Comparison of ENCODE assay signal across 12 cellular contexts in the genomic region with DNA sequence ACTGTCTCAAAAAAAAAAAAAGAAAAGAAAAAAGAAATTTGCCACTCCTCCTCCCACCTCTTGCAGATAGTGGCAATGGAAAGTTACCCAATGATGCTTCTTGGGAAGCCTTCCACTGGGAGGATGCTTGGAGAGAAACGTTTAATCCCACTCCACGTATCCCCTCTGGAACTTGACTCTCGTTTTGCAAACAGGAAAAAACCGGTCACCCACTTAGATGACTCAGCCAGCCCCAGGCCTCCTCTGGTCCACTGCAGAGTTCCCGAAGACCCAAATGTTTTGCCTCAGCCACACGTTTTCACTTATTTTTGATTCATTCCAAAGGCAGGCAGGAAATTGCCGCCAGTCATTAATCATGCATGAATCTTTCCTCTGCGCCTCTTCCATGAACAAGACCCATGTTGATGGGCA. TPM values are rescaled to one million over a fixed set of nuclear protein-coding genes. Genes with fewer than 3 reads are reported as not detected.
DNase-seq lines count a peak whose midpoint lies in the region; ATAC-seq and TF ChIP-seq lines count a peak whose summit lies in the region.
"Had no signal": no experiment of that assay in that cellular context is flagged by ENCODE, and none has a peak within 500 bp of the region (broad histone marks: within the 10 kb centered on the region; RNA-seq: fewer than 3 reads in every experiment).

No MANE protein-coding gene starts in this region.

- TF ChIP-seq CTCF in Panc1 (IDR thresholded peaks at IDR 0.05) (no peak), epithelial cell of esophagus (IDR thresholded peaks at IDR 0.05; ENCODE audit: insufficient read depth, low read depth, low read length, missing control alignments) (no peak), nephron progenitor cell (IDR thresholded peaks at IDR 0.05) (no peak)

- H3K27me3 Mint-ChIP-seq in nephron progenitor cell (ENCODE audit: low read depth, poor library complexity), result peaks cover 5% of the 10 kb centered on the region
- H3K27me3 Mint-ChIP-seq: activated B cell treated with CpG ODN at 0.5 μM for 24 hours had no signal

- intact Hi-C loops in Panc1 (cut with micrococcal nuclease; ENCODE audit: unreplicated experiment), result no loop called here
- intact Hi-C loops in sciatic nerve (cut with DNase I), result no loop called here

- H3K4me3 ChIP-seq in Panc1 (ENCODE audit: low read depth in 2 of 2, low read length in 2 of 2) (no peak overlapping the region), epithelial cell of esophagus (ENCODE audit: low read length) (no peak overlapping the region)
- H3K4me3 ChIP-seq: right atrium auricular region had no signal

- DNase-seq in Caki2 (ENCODE audit: low read depth) (peak; percentile 84), Panc1 (ENCODE audit: low read depth, low spot score) (no peak), epithelial cell of esophagus (ENCODE audit: low read depth) (peak; percentile 92), nephron progenitor cell (no peak), NCI-H82 treated with DMSO at 0.1 percent for 48 hours (lab: John Stamatoyannopoulos, UW; ENCODE audit: unreplicated experiment) (no peak), Kasumi-1 (lab: John Stamatoyannopoulos, UW) (no peak), sciatic nerve (ENCODE audit: low spot score) (no peak), NCI-H2196 (lab: John Stamatoyannopoulos, UW; ENCODE audit: unreplicated experiment) (no peak)
- DNase-seq: activated B cell treated with CpG ODN at 0.5 μM for 24 hours; effector memory CD8-positive, alpha-beta T cell; MV-4-11 had no signal

- no peaks in the 10 kb centered on the region for H3K27me3 ChIP-seq in Panc1 (ENCODE audit: control insufficient read depth, insufficient read depth, low read length)
- H3K27me3 ChIP-seq: right atrium auricular region had no signal

- peak; percentile 39; the same call in 1 of the 2 replicates for ATAC-seq in Panc1
- ATAC-seq in sciatic nerve, result no peak
- ATAC-seq: effector memory CD8-positive, alpha-beta T cell had no signal

- H3K36me3 ChIP-seq in Panc1 (ENCODE audit: control insufficient read depth, insufficient read depth, low read length), result no peaks in the 10 kb centered on the region
- H3K36me3 ChIP-seq: right atrium auricular region had no signal

- H3K27ac Mint-ChIP-seq in nephron progenitor cell, result peak overlapping the region; percentile 65
- H3K27ac Mint-ChIP-seq: activated B cell treated with CpG ODN at 0.5 μM for 24 hours had no signal

- no peak overlapping the region for H3K27ac ChIP-seq in Panc1 (ENCODE audit: low read length)
- H3K27ac ChIP-seq: right atrium auricular region had no signal

- no TSS peak for BruUV-seq in Panc1 (replicated peaks; lab: Mats Ljungman, UMichigan)

- in situ Hi-C loops in Caki2 (cut with HindIII; ENCODE audit: low pct_unique_long_range_greater_than_20kb, low sequenced_read_pairs), result no loop called here
- in situ Hi-C loops in Panc1 (cut with HindIII; ENCODE audit: low pct_unique_long_range_greater_than_20kb, low sequenced_read_pairs), result no loop called here

- no peaks in the 10 kb centered on the region for H3K9me3 ChIP-seq in Panc1 (ENCODE audit: control insufficient read depth, insufficient read depth, low read depth, low read length)
- H3K9me3 ChIP-seq: right atrium auricular region had no signal

- POLR2A ChIA-PET in Panc1 (lab: Charles Lee), result no interaction called here

- no peaks in the 10 kb centered on the region for H3K4me1 ChIP-seq in Panc1 (ENCODE audit: control insufficient read depth, insufficient read depth, low read length)
- H3K4me1 ChIP-seq: right atrium auricular region had no signal

- H3K4me3 Mint-ChIP-seq in nephron progenitor cell, result no peak overlapping the region
- H3K4me3 Mint-ChIP-seq: activated B cell treated with CpG ODN at 0.5 μM for 24 hours; effector memory CD8-positive, alpha-beta T cell had no signal

- H3K36me3 Mint-ChIP-seq in nephron progenitor cell (ENCODE audit: low read depth), result peaks cover 6% of the 10 kb centered on the region

- peaks cover 12% of the 10 kb centered on the region for H3K4me1 Mint-ChIP-seq in nephron progenitor cell

- CTCF ChIA-PET in Panc1 (lab: Charles Lee), result interaction anchor here (1.1 kb wide), 1 partner anchor 113 kb away, joined by 3 read pairs; no protein-coding TSS in a partner anchor

- no peaks in the 10 kb centered on the region for H3K9me3 Mint-ChIP-seq in nephron progenitor cell
- H3K9me3 Mint-ChIP-seq: activated B cell treated with CpG ODN at 0.5 μM for 24 hours; effector memory CD8-positive, alpha-beta T cell had no signal

RNA-seq across cellular contexts. Expression of gene TNFRSF17, which starts 9.3 kb away (rescaled TPM):
- not detected in 2 replicates for total RNA-seq in Caki2 (2014; rRNA removed; shearing (Covaris generic); ENCODE audit: low replicate concordance)
- not detected for total RNA-seq in Panc1 (2021; ENCODE audit: unreplicated experiment)
- not detected for polyA plus RNA-seq in Panc1 (2012; ENCODE audit: insufficient read length)
- total RNA-seq in sciatic nerve, result not detected
- total RNA-seq: right atrium auricular region had no signal

RNA-seq across cellular contexts. Expression of gene NPIPB2, which starts 13.9 kb away (rescaled TPM):
- total RNA-seq in Caki2 (2014; rRNA removed; shearing (Covaris generic); ENCODE audit: low replicate concordance), result 9.5 and 17.1 TPM in 2 replicates
- total RNA-seq in Panc1 (2021; ENCODE audit: unreplicated experiment), result 10.3 TPM
- polyA plus RNA-seq in Panc1 (2012; ENCODE audit: insufficient read length), result 4.5 TPM
- 11.9 TPM for total RNA-seq in sciatic nerve

RNA-seq across cellular contexts. Expression of gene SNX29, which starts 20.8 kb away (rescaled TPM):
- 47.8 and 72.1 TPM in 2 replicates for total RNA-seq in Caki2 (2014; rRNA removed; shearing (Covaris generic); ENCODE audit: low replicate concordance)
- total RNA-seq in Panc1 (2021; ENCODE audit: unreplicated experiment), result 8.5 TPM
- 4.9 TPM for polyA plus RNA-seq in Panc1 (2012; ENCODE audit: insufficient read length)
- 54.4 TPM for total RNA-seq in sciatic nerve

RNA-seq across cellular contexts. Expression of gene GSPT1, which starts 40.0 kb away (rescaled TPM):
- 19.2 and 35.4 TPM in 2 replicates for total RNA-seq in Caki2 (2014; rRNA removed; shearing (Covaris generic); ENCODE audit: low replicate concordance)
- total RNA-seq in Panc1 (2021; ENCODE audit: unreplicated experiment) (194 TPM), sciatic nerve (82.7 TPM)
- 78.8 TPM for polyA plus RNA-seq in Panc1 (2012; ENCODE audit: insufficient read length)

Comparison
In these comparisons a context has a peak if more than half of its experiments do, and no peak if none do; other contexts are left out.
1. DNase-seq: peak in Caki2 (single experiment) and epithelial cell of esophagus (single experiment); none in Panc1 (single experiment), nephron progenitor cell (single experiment), NCI-H82 treated with DMSO at 0.1 percent for 48 hours (single experiment), Kasumi-1 (0 of 2), sciatic nerve (single experiment) and NCI-H2196 (single experiment).